In genomic region chr6:16759646-16760535, GRCh38 we compare ENCODE assay signal across 8 cellular contexts. TPM values are rescaled to one million over a fixed set of nuclear protein-coding genes. Genes with fewer than 3 reads are reported as not detected.
DNase-seq lines count a peak whose midpoint lies in the region; ATAC-seq and TF ChIP-seq lines count a peak whose summit lies in the region.

No MANE protein-coding gene starts in this region.

- H3K4me1 Mint-ChIP-seq in central memory CD8-positive, alpha-beta T cell = peaks cover 72% of the 10 kb centered on the region

- POLR2A ChIA-PET in GM10248 (lab: Yijun Ruan, JAX) = interaction anchor here (0.6 kb wide), 1 partner anchor 59 kb away, joined by 6 read pairs; no protein-coding TSS in a partner anchor

- peak overlapping the region; percentile 99 for H3K27ac Mint-ChIP-seq in central memory CD8-positive, alpha-beta T cell (ENCODE audit: low read depth)

- no peaks in the 10 kb centered on the region for H3K27me3 ChIP-seq in kidney epithelial cell (ENCODE audit: control insufficient read depth, insufficient read depth, low read length)

- peak overlapping the region; percentile 100 for H3K4me3 Mint-ChIP-seq in central memory CD8-positive, alpha-beta T cell

- peaks cover 39% of the 10 kb centered on the region for H3K36me3 Mint-ChIP-seq in central memory CD8-positive, alpha-beta T cell (ENCODE audit: insufficient read depth)

- H3K9me3 Mint-ChIP-seq in central memory CD8-positive, alpha-beta T cell = no peaks in the 10 kb centered on the region

- H3K36me3 ChIP-seq in kidney epithelial cell (ENCODE audit: control insufficient read depth, insufficient read depth, low read length) = no peaks in the 10 kb centered on the region

- H3K27me3 Mint-ChIP-seq in central memory CD8-positive, alpha-beta T cell = no peaks in the 10 kb centered on the region

- CTCF ChIA-PET in GM10248 (lab: Yijun Ruan, JAX) = interaction anchor here (0.9 to 3.4 kb wide), 5 partner anchors 10 to 249 kb away, joined by 3 to 15 read pairs (median 5); no protein-coding TSS in a partner anchor

- TF ChIP-seq CTCF in GM10248 (IDR thresholded peaks at IDR 0.05; ENCODE audit: control extremely low read depth, extremely low read depth, low read depth, missing control alignments) (peak; percentile 3), HFF-Myc (IDR thresholded peaks at IDR 0.05; ENCODE audit: low read depth, low read length, missing control alignments) (no peak), kidney epithelial cell (IDR thresholded peaks at IDR 0.05; ENCODE audit: insufficient read depth, low read length, poor library complexity, severe bottlenecking) (no peak)

- ATAC-seq in activated CD4-positive, CD25-positive, alpha-beta regulatory T cell treated with anti-CD3 and anti-CD28 coated beads, Interleukin-2, amount 50 U/mL, for 24 hours = peak; percentile 23 to 28
- ATAC-seq in central memory CD8-positive, alpha-beta T cell (replicated peaks; ENCODE audit: extremely low read depth, poor library complexity, severe bottlenecking) = peak; percentile 17
- ATAC-seq in GM18517 (IDR thresholded peaks at IDR 0.05; ENCODE audit: unreplicated experiment) = no peak

- DNase-seq in GM10248 (ENCODE audit: extremely low spot score) (peak; percentile 68), HFF-Myc (ENCODE audit: extremely low read depth, low read depth) (no peak), NCI-H2029 treated with DMSO at 0.1 percent for 48 hours (lab: John Stamatoyannopoulos, UW) (peak; percentile 18), kidney epithelial cell (ENCODE audit: low read depth) (no peak)
- peak; percentile 58 to 66 for DNase-seq in central memory CD8-positive, alpha-beta T cell (ENCODE audit: low spot score in 2 of 2)
- DNase-seq in stimulated activated CD4-positive, alpha-beta T cell treated with anti-CD3 and anti-CD28 coated beads, Interleukin-15, amount 100 ng/mL, for 1 hour (ENCODE audit: low read depth in 1 of 2, low spot score in 1 of 2) = peak; percentile 58 to 67

- H3K4me3 ChIP-seq in HFF-Myc (replicated peaks; ENCODE audit: low read depth, low read length) (peak overlapping the region; percentile 85), kidney epithelial cell (ENCODE audit: low read depth, low read length) (peak overlapping the region; percentile 70)

RNA-seq across cellular contexts. Expression of gene ATXN1, which starts 1.4 kb away (rescaled TPM):
- total RNA-seq in kidney epithelial cell = 12.5 and 32.6 TPM in 2 replicates

Comparison
In these comparisons a context has a peak if more than half of its experiments do, and no peak if none do; other contexts are left out.
1. DNase-seq: peak in GM10248 (single experiment), NCI-H2029 treated with DMSO at 0.1 percent for 48 hours (single experiment), central memory CD8-positive, alpha-beta T cell (2 of 2) and stimulated activated CD4-positive, alpha-beta T cell treated with anti-CD3 and anti-CD28 coated beads, Interleukin-15, amount 100 ng/mL, for 1 hour (2 of 2); none in HFF-Myc (single experiment) and kidney epithelial cell (single experiment).